Comparison of ENCODE assay signal across 1 cellular context in genomic region chr5:10018211-10018610, GRCh38.
TF ChIP-seq lines count a peak whose summit lies in the region.

No MANE protein-coding gene starts in this region.

TF ChIP-seq in HCT116, 20 proteins besides CTCF, POLR2A, EP300 and RAD21 (continued from another document):
- TF ChIP-seq ELF1 (IDR thresholded peaks at IDR 0.05; ENCODE audit: borderline replicate concordance, low read depth) (no peak), REST (IDR thresholded peaks at IDR 0.05; ENCODE audit: low read depth) (no peak), YY1 (IDR thresholded peaks at IDR 0.05; ENCODE audit: extremely low read depth, insufficient replicate concordance, low read depth, low read length) (no peak), CBX3 (IDR thresholded peaks at IDR 0.05; ENCODE audit: low read depth) (no peak), POLR2AphosphoS5 (IDR thresholded peaks at IDR 0.05; ENCODE audit: low read depth, low read length) (no peak), SRF (IDR thresholded peaks at IDR 0.05; ENCODE audit: low read depth) (no peak), FOSL1 (IDR thresholded peaks at IDR 0.05; ENCODE audit: low read depth) (no peak), EZH2 (IDR thresholded peaks at IDR 0.05) (no peak), ZFX (IDR thresholded peaks at IDR 0.05) (no peak), SIN3A (IDR thresholded peaks at IDR 0.05; ENCODE audit: low read depth) (no peak)
